Comparison of ENCODE assay signal across 1 cellular context in genomic region chr4:110091426-110091825, GRCh38.
TF ChIP-seq lines count a peak whose summit lies in the region.

No MANE protein-coding gene starts in this region.

TF ChIP-seq in GM23338, 12 proteins besides CTCF, POLR2A, EP300 and RAD21 (continued from another document):
- TF ChIP-seq ZNF462 (CRISPR knock-in tag; IDR thresholded peaks at IDR 0.05) = no peak
